In the genomic region with DNA sequence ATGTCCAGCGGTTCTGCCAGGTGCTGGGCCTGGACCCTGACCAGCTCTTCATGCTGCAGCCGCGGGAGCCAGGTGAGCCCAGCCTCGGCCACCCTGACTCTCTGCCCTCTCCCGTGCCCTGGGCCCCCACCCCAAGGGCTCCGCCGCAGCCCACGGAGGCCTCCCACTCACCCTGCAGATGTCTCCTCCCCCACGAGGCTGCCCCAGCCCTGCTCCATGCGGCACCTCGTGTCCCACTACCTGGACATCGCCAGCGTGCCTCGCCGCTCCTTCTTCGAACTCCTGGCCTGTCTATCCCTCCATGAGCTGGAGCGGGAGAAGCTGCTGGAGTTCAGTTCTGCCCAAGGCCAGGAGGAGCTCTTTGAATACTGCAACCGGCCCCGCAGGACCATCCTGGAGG, we compare ENCODE assay signal across 35 cellular contexts. TPM values are rescaled to one million over a fixed set of nuclear protein-coding genes. Genes with fewer than 3 reads are reported as not detected.
"Had no signal": no experiment of that assay in that cellular context is flagged by ENCODE, and none has a peak within 500 bp of the region (broad histone marks: within the 10 kb centered on the region; RNA-seq: fewer than 3 reads in every experiment).

No MANE protein-coding gene starts in this region.

- H3K4me1 Mint-ChIP-seq: neural crest cell; stimulated activated effector memory CD8-positive, alpha-beta T cell treated with anti-CD3 and anti-CD28 coated beads, Interleukin-12 subunit alpha, Interleukin-12 subunit beta, amount 100 ng/mL, for 72 hours had no signal

- H3K4me1 ChIP-seq: colonic mucosa had no signal

- H3K9me3 ChIP-seq: colonic mucosa, esophagus squamous epithelium, heart right ventricle, left lung, mucosa of descending colon, prostate gland, right atrium auricular region, sigmoid colon, stomach, thyroid gland had no signal

- H3K27ac Mint-ChIP-seq: mesothelial cell of epicardium; naive B cell; natural killer cell treated with Interleukin-12 subunit alpha and Interleukin-12 subunit beta and Interleukin-15 and Interleukin-18, amount 100 ng/mL, for 72 hours; stimulated activated effector memory CD8-positive, alpha-beta T cell treated with anti-CD3 and anti-CD28 coated beads, Interleukin-12 subunit alpha, Interleukin-12 subunit beta, amount 100 ng/mL, for 72 hours had no signal

- H3K27ac ChIP-seq: colonic mucosa, esophagus squamous epithelium, heart right ventricle, left lung, prostate gland, right atrium auricular region, sigmoid colon, stomach, thyroid gland had no signal

- H3K4me3 ChIP-seq: colonic mucosa, esophagus squamous epithelium, heart right ventricle, left lung, mucosa of descending colon, prostate gland, right atrium auricular region, sigmoid colon, stomach, thyroid gland had no signal

- H3K27me3 ChIP-seq: colonic mucosa, esophagus squamous epithelium, heart right ventricle, left lung, right atrium auricular region, sigmoid colon, stomach, thyroid gland had no signal

- H3K4me3 Mint-ChIP-seq: dendritic cell treated with granulocyte-macrophage colony-stimulating factor and Interleukin-4, amounts not matched to agents 40 ng/mL and 50 ng/mL, for 4 days; mesothelial cell of epicardium; naive B cell; natural killer cell treated with Interleukin-12 subunit alpha and Interleukin-12 subunit beta and Interleukin-15 and Interleukin-18, amount 100 ng/mL, for 72 hours; neural crest cell; stimulated activated effector memory CD8-positive, alpha-beta T cell treated with anti-CD3 and anti-CD28 coated beads, Interleukin-12 subunit alpha, Interleukin-12 subunit beta, amount 100 ng/mL, for 72 hours had no signal

- H3K36me3 Mint-ChIP-seq: naive B cell; natural killer cell treated with Interleukin-12 subunit alpha and Interleukin-12 subunit beta and Interleukin-15 and Interleukin-18, amount 100 ng/mL, for 72 hours had no signal

- H3K36me3 ChIP-seq: colonic mucosa, prostate gland, right atrium auricular region, thyroid gland had no signal

- DNase-seq: colonic mucosa; effector CD8-positive, alpha-beta T cell; erythroblast; esophagus squamous epithelium; foreskin melanocyte; glutamatergic neuron; heart right ventricle; hippocampal formation; left cardiac atrium; left lung; mesenchymal stem cell; naive B cell; nucleus accumbens; sigmoid colon; stimulated activated CD4-positive, alpha-beta T cell treated with anti-CD3 and anti-CD28 coated beads, Interleukin-2, amount 100 ng/mL, for 24 hours; stimulated activated CD4-positive, alpha-beta T cell treated with anti-CD3 and anti-CD28 coated beads, Interleukin-4, amount 100 ng/mL, for 24 hours; stimulated activated naive CD4-positive, alpha-beta T cell treated with Interleukin-2 at 50 U/mL for 16 hours; stomach; thyroid gland; trophoblast cell had no signal

- H3K9me3 Mint-ChIP-seq: dendritic cell treated with granulocyte-macrophage colony-stimulating factor and Interleukin-4, amounts not matched to agents 40 ng/mL and 50 ng/mL, for 4 days; mesothelial cell of epicardium; naive B cell; natural killer cell treated with Interleukin-12 subunit alpha and Interleukin-12 subunit beta and Interleukin-15 and Interleukin-18, amount 100 ng/mL, for 72 hours; neural crest cell; stimulated activated effector memory CD8-positive, alpha-beta T cell treated with anti-CD3 and anti-CD28 coated beads, Interleukin-12 subunit alpha, Interleukin-12 subunit beta, amount 100 ng/mL, for 72 hours had no signal

- H3K27me3 Mint-ChIP-seq: dendritic cell treated with granulocyte-macrophage colony-stimulating factor and Interleukin-4, amounts not matched to agents 40 ng/mL and 50 ng/mL, for 4 days; naive B cell; natural killer cell treated with Interleukin-12 subunit alpha and Interleukin-12 subunit beta and Interleukin-15 and Interleukin-18, amount 100 ng/mL, for 72 hours had no signal

- ATAC-seq: heart right ventricle; left cardiac atrium; left lung; mucosa of descending colon; natural killer cell treated with Interleukin-12 subunit alpha and Interleukin-12 subunit beta and Interleukin-15 and Interleukin-18, amount 100 ng/mL, for 72 hours; stimulated activated effector memory CD8-positive, alpha-beta T cell treated with anti-CD3 and anti-CD28 coated beads, Interleukin-12 subunit alpha, Interleukin-12 subunit beta, amount 100 ng/mL, for 72 hours had no signal

RNA-seq across cellular contexts. Expression of gene RNF208, which starts 7.4 kb away (rescaled TPM):
- total RNA-seq: lung microvascular endothelial cell, skeletal muscle tissue, urinary bladder had no signal

RNA-seq across cellular contexts. Expression of gene CYSRT1, which starts 10.4 kb away (rescaled TPM):
- total RNA-seq: mucosa of descending colon, skeletal muscle tissue had no signal

RNA-seq across cellular contexts. Expression of gene RNF224, which starts 12.7 kb away (rescaled TPM):
- total RNA-seq: chondrocyte; colonic mucosa; kidney epithelial cell; left cardiac atrium; lung microvascular endothelial cell; mucosa of descending colon; natural killer cell treated with Interleukin-12 subunit alpha and Interleukin-12 subunit beta and Interleukin-15 and Interleukin-18, amount 100 ng/mL, for 72 hours; neural crest cell; osteocyte; prostate gland; right atrium auricular region; sigmoid colon; skeletal muscle tissue; stomach; subcutaneous adipose tissue; urinary bladder had no signal
